8 cellular contexts compared by ENCODE assay signal in the genomic region with DNA sequence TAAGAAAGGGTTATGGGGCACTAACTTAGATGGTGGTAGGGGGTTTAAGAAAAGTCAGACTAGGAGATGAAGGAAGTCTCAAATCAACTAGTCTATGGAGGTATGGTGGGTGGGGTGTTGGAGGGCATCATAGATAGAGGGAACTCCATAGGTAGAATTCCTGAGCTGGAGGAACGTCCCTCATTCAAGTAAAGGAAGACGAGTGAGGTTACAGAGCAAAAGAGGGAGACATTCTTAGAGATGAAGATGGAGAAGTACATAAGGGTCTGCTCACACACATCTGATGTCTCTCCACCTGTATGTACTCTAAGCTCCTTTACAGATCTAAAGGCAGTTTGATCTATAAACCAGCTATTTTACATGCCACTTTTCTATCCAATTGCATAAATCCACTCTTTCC. TPM values are rescaled to one million over a fixed set of nuclear protein-coding genes. Genes with fewer than 3 reads are reported as not detected.
DNase-seq lines count a peak whose midpoint lies in the region; ATAC-seq and TF ChIP-seq lines count a peak whose summit lies in the region.

No MANE protein-coding gene starts in this region.

- H3F3A ChIP-seq in MM.1S (ENCODE audit: insufficient read depth, low read length) = peaks cover 41% of the 10 kb centered on the region

- peaks cover 0 to 10% (median 0%) of the 10 kb centered on the region in 3 donors for H3K36me3 Mint-ChIP-seq in CD8-positive, alpha-beta memory T cell

- CTCF ChIA-PET in CD8-positive, alpha-beta memory T cell (lab: Charles Lee) = interaction anchor here (0.8 kb wide), 1 partner anchor 63 kb away, joined by 3 read pairs; no protein-coding TSS in a partner anchor

- H3K4me1 ChIP-seq in CD8-positive, alpha-beta memory T cell (ENCODE audit: insufficient read depth, low read length) = peaks cover 37% of the 10 kb centered on the region
- H3K4me1 ChIP-seq in MM.1S (ENCODE audit: low read length) (peaks cover 58% of the 10 kb centered on the region), duodenal mucosa (ENCODE audit: control insufficient read depth in 1 of 2, insufficient read depth in 2 of 2, low read length in 2 of 2) (peaks cover 26 to 32% of the 10 kb centered on the region in 2 donors), osteoblast (ENCODE audit: insufficient read depth, low read length) (peaks cover 16% of the 10 kb centered on the region)

- H3K9me2 ChIP-seq in MM.1S (replicated peaks; ENCODE audit: insufficient read depth, low read length) = no peaks in the 10 kb centered on the region

- peaks cover 64 to 72% (median 71%) of the 10 kb centered on the region in 3 donors for H3K4me1 Mint-ChIP-seq in CD8-positive, alpha-beta memory T cell

- H3K27ac Mint-ChIP-seq in CD8-positive, alpha-beta memory T cell = peak overlapping the region in 7 of 8 donors; percentile 34 to 99 (median 91)

- no peaks in the 10 kb centered on the region for H3K9me3 Mint-ChIP-seq in CD8-positive, alpha-beta memory T cell

- H3K9me3 ChIP-seq in CD8-positive, alpha-beta memory T cell (ENCODE audit: low read length) = no peaks in the 10 kb centered on the region
- H3K9me3 ChIP-seq in MM.1S (replicated peaks; ENCODE audit: insufficient read depth, low read length) (no peaks in the 10 kb centered on the region), duodenal mucosa (ENCODE audit: control insufficient read depth in 1 of 2, low read length in 2 of 2) (no peaks in the 10 kb centered on the region), osteoblast (ENCODE audit: low read depth, low read length) (no peaks in the 10 kb centered on the region)

- no peak for DNase-seq in CD8-positive, alpha-beta memory T cell
- DNase-seq in MM.1S = no peak
- DNase-seq in osteoblast (ENCODE audit: insufficient read length, low spot score, missing footprints) = no peak
- no peak for DNase-seq in RPMI8226
- no peak for DNase-seq in glomerular visceral epithelial cell (ENCODE audit: extremely low spot score)

- H3K4me2 ChIP-seq in MM.1S (ENCODE audit: low read depth, low read length) = peak overlapping the region; percentile 50
- peak overlapping the region; percentile 68 for H3K4me2 ChIP-seq in osteoblast (ENCODE audit: insufficient read depth, low read length)

- POLR2A ChIA-PET in CD8-positive, alpha-beta memory T cell (lab: Charles Lee) = no interaction called here

- H3K27me3 Mint-ChIP-seq in CD8-positive, alpha-beta memory T cell = no peaks in the 10 kb centered on the region

- TF ChIP-seq CTCF in MM.1S (IDR thresholded peaks at IDR 0.05; ENCODE audit: low read length) (no peak), osteoblast (IDR thresholded peaks at IDR 0.05; ENCODE audit: extremely low read depth, low read depth, low read length) (no peak)

- no peak overlapping the region for H2AFZ ChIP-seq in MM.1S (ENCODE audit: low read length)
- H2AFZ ChIP-seq in osteoblast (ENCODE audit: low read length) = peak overlapping the region; percentile 51

- H3K36me3 ChIP-seq in CD8-positive, alpha-beta memory T cell (ENCODE audit: insufficient read depth, low read length) = no peaks in the 10 kb centered on the region
- H3K36me3 ChIP-seq in MM.1S (replicated peaks; ENCODE audit: insufficient read depth, low read length) (no peaks in the 10 kb centered on the region), duodenal mucosa (ENCODE audit: control insufficient read depth in 1 of 2, insufficient read depth in 2 of 2, low read length in 2 of 2) (no peaks in the 10 kb centered on the region), osteoblast (ENCODE audit: insufficient read depth, low read length) (no peaks in the 10 kb centered on the region)

- H3K9ac ChIP-seq in MM.1S (ENCODE audit: low read length) = peak overlapping the region; percentile 77; the same call in 1 of the 2 replicates
- H3K9ac ChIP-seq in duodenal mucosa (ENCODE audit: low read depth in 1 of 2, low read length in 2 of 2) = peak overlapping the region; percentile 87 to 89

- H4K20me1 ChIP-seq in MM.1S (ENCODE audit: insufficient read depth, low read length) (no peaks in the 10 kb centered on the region), osteoblast (ENCODE audit: insufficient read depth, low read length) (no peaks in the 10 kb centered on the region)

- H3K27ac ChIP-seq in CD8-positive, alpha-beta memory T cell (ENCODE audit: low read depth, low read length) = peak overlapping the region; percentile 66
- no peak overlapping the region for H3K27ac ChIP-seq in MM.1S (ENCODE audit: low read length)
- H3K27ac ChIP-seq in duodenal mucosa (ENCODE audit: low read depth, low read length) = peak overlapping the region; percentile 28
- peak overlapping the region; percentile 89 for H3K27ac ChIP-seq in osteoblast (ENCODE audit: low read depth, low read length)

- ATAC-seq in GM21528 (IDR thresholded peaks at IDR 0.05; ENCODE audit: low FRiP score, unreplicated experiment) (no peak), HG03025 (IDR thresholded peaks at IDR 0.05; ENCODE audit: low FRiP score, unreplicated experiment) (no peak)

- peak overlapping the region; percentile 82 for H3K4me3 ChIP-seq in CD8-positive, alpha-beta memory T cell (ENCODE audit: low read length)
- H3K4me3 ChIP-seq in MM.1S (ENCODE audit: low read length) (peak overlapping the region; percentile 69; the same call in 1 of the 2 replicates), duodenal mucosa (ENCODE audit: low read depth in 1 of 2, low read length in 2 of 2) (peak overlapping the region; percentile 79 to 88), osteoblast (ENCODE audit: insufficient read depth, low read length) (peak overlapping the region; percentile 90)

- H3K79me2 ChIP-seq in MM.1S (ENCODE audit: low read length) = peaks cover 58% of the 10 kb centered on the region
- H3K79me2 ChIP-seq in osteoblast (ENCODE audit: insufficient read depth, low read length) = peaks cover 46% of the 10 kb centered on the region

- no peaks in the 10 kb centered on the region for H3K27me3 ChIP-seq in CD8-positive, alpha-beta memory T cell (ENCODE audit: insufficient read depth, low read length, poor library complexity, severe bottlenecking)
- no peaks in the 10 kb centered on the region for H3K27me3 ChIP-seq in MM.1S (replicated peaks; ENCODE audit: insufficient read depth, low read length)
- H3K27me3 ChIP-seq in duodenal mucosa (ENCODE audit: control insufficient read depth in 1 of 2, insufficient read depth in 2 of 2, low read length in 2 of 2) = no peaks in the 10 kb centered on the region
- H3K27me3 ChIP-seq in osteoblast (ENCODE audit: insufficient read depth, low read length) = no peaks in the 10 kb centered on the region

- peak overlapping the region; percentile 92 to 98 (median 95) for H3K4me3 Mint-ChIP-seq in CD8-positive, alpha-beta memory T cell

RNA-seq across cellular contexts. Expression of a gene that starts 1.4 kb away (rescaled TPM):
- 10 to 100 TPM; 19.1 to 24.1 TPM for total RNA-seq in CD8-positive, alpha-beta memory T cell
- polyA plus RNA-seq in CD8-positive, alpha-beta memory T cell = 40.8 TPM
- total RNA-seq in osteoblast = 35.1 and 48.3 TPM in 2 replicates
